ENCODE assay signal across 1 cellular context in genomic region chr15:40843183-40843884, GRCh38.
TF ChIP-seq lines count a peak whose summit lies in the region.

No MANE protein-coding gene starts in this region.

TF ChIP-seq in GM23338, 12 proteins besides CTCF, POLR2A, EP300 and RAD21 (continued from another document):
- no peak for TF ChIP-seq ETS1 (IDR thresholded peaks at IDR 0.05)
- no peak for TF ChIP-seq ZNF114 (CRISPR knock-in tag; IDR thresholded peaks at IDR 0.05)
- TF ChIP-seq POLR2AphosphoS5 (IDR thresholded peaks at IDR 0.05; ENCODE audit: low read depth), result no peak
- no peak for TF ChIP-seq CREB1 (CRISPR knock-in tag; IDR thresholded peaks at IDR 0.05; ENCODE audit: low read depth)
- TF ChIP-seq REST (IDR thresholded peaks at IDR 0.05; ENCODE audit: unreplicated experiment), result no peak
